ENCODE assay signal across 20 cellular contexts in the genomic region with DNA sequence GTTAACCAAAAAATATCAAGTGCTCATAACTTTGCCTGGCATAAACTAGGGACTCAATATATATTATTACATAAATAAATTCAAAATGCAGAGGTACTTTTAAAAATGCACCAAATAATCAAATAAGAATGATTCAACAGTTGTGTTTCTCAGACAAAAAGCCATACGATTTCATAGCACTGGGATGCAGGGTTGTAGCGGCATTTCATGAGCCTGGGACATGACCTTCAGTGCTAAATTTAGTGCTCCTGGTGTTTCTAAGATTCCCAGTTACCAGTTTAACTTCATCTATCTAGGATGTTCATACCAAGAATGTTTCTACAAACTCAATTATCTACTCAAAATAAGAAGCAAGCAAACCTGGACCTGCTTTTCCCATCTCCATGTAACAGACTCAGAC. TPM values are rescaled to one million over a fixed set of nuclear protein-coding genes. Genes with fewer than 3 reads are reported as not detected.
DNase-seq lines count a peak whose midpoint lies in the region; ATAC-seq and TF ChIP-seq lines count a peak whose summit lies in the region.
"Had no signal": no experiment of that assay in that cellular context is flagged by ENCODE, and none has a peak within 500 bp of the region (broad histone marks: within the 10 kb centered on the region; RNA-seq: fewer than 3 reads in every experiment).

No MANE protein-coding gene starts in this region.

- H3K56ac ChIP-seq in IMR-90 (ENCODE audit: extremely low read depth, insufficient read depth, low read length) = no peak overlapping the region

- H3K4me1 ChIP-seq in IMR-90 (ENCODE audit: control insufficient read depth, insufficient read depth, low read length) (peaks cover 13% of the 10 kb centered on the region), gastroesophageal sphincter (peaks cover 0 to 72% (median 5%) of the 10 kb centered on the region in 3 donors), smooth muscle cell (ENCODE audit: low read depth) (peaks cover 12% of the 10 kb centered on the region)

- H3K79me1 ChIP-seq in IMR-90 (ENCODE audit: low read depth in 1 of 2, low read length in 2 of 2) = peaks cover 29 to 53% of the 10 kb centered on the region in 2 experiments

- H4K20me1 ChIP-seq in IMR-90 (ENCODE audit: insufficient read depth, low read length) (peaks cover 7% of the 10 kb centered on the region; the same call in 1 of the 2 replicates), smooth muscle cell (ENCODE audit: low read depth) (peaks cover 4% of the 10 kb centered on the region)

- no peak overlapping the region for H3K14ac ChIP-seq in IMR-90 (replicated peaks; ENCODE audit: low read depth, low read length)

- H3K4me3 ChIP-seq in IMR-90 (ENCODE audit: insufficient read depth, low read depth, low read length) = no peak overlapping the region
- no peak overlapping the region for H3K4me3 ChIP-seq in gastroesophageal sphincter
- no peak overlapping the region for H3K4me3 ChIP-seq in smooth muscle cell
- H3K4me3 ChIP-seq: lower lobe of right lung, upper lobe of right lung had no signal

- WGBS in IMR-90 (ENCODE audit: extremely low coverage in 2 of 2, insufficient read length in 1 of 2), 2 experiments = no CpG with 5 or more reads among the region's 2 CpGs
- WGBS in gastroesophageal sphincter (ENCODE audit: low coverage in 1 of 2), 2 donors = 0 to 72% methylated on average over 2 of the region's 2 CpGs
- 80% methylated on average over 2 of the region's 2 CpGs for WGBS in smooth muscle cell (ENCODE audit: low lambda C conversion rate)

- DNase-seq in CD4-positive, alpha-beta T cell = no peak
- DNase-seq in IMR-90 (no peak), smooth muscle cell (lab: John Stamatoyannopoulos, UW; ENCODE audit: unreplicated experiment) (no peak), NCI-H2171 (lab: John Stamatoyannopoulos, UW) (no peak)
- DNase-seq: activated CD4-positive, alpha-beta T cell treated with anti-CD3 and anti-CD28 coated beads for 36 hours; activated naive CD4-positive, alpha-beta T cell treated with anti-CD3 and anti-CD28 coated beads, Interleukin-2, amount 50 U/mL, for 16 hours; aorta; DMS 273 treated with DMSO at 0.1 percent for 48 hours; erythroblast; HCEC 1CT; KG1; lower lobe of right lung; NCI-H146; NCI-H526; upper lobe of right lung had no signal

- dilution Hi-C loops in IMR-90 (cut with HindIII; ENCODE audit: low sequenced_read_pairs, unreplicated experiment) = no loop called here

- no peak overlapping the region for H2AK5ac ChIP-seq in IMR-90 (ENCODE audit: low read depth, low read length)

- H3K9ac ChIP-seq in IMR-90 (ENCODE audit: low read depth, low read length) (no peak overlapping the region), smooth muscle cell (ENCODE audit: low read depth) (no peak overlapping the region)

- CTCF ChIA-PET in CD4-positive, alpha-beta T cell (lab: Charles Lee) = interaction anchor here (0.5 to 1.0 kb wide), 2 partner anchors 14 to 84 kb away, joined by 4 read pairs; no protein-coding TSS in a partner anchor
- CTCF ChIA-PET in IMR-90 (lab: Yijun Ruan, JAX) = no interaction called here

- H2AK9ac ChIP-seq in IMR-90 (replicated peaks; ENCODE audit: low read depth, low read length, poor library complexity) = no peak overlapping the region

- peaks cover 16% of the 10 kb centered on the region for H3F3A ChIP-seq in smooth muscle cell (ENCODE audit: low read depth)

- no TSS peak for BruUV-seq in IMR-90 (replicated peaks; lab: Mats Ljungman, UMichigan)

- no peak for TF ChIP-seq CTCF in CD4-positive, alpha-beta T cell (IDR thresholded peaks at IDR 0.05)
- TF ChIP-seq CTCF in IMR-90 (conservative IDR thresholded peaks at IDR 0.05; ENCODE audit: low read depth, low read length) (no peak), gastroesophageal sphincter (IDR thresholded peaks at IDR 0.05) (no peak), smooth muscle cell (IDR thresholded peaks at IDR 0.05; ENCODE audit: borderline replicate concordance, insufficient read depth, poor library complexity, severe bottlenecking) (no peak)

- no peak overlapping the region for H2BK120ac ChIP-seq in IMR-90 (ENCODE audit: low read depth, low read length)

- no peaks in the 10 kb centered on the region for H3K27me3 ChIP-seq in CD4-positive, alpha-beta T cell (ENCODE audit: control insufficient read depth, insufficient read depth, low read length)
- no peaks in the 10 kb centered on the region for H3K27me3 ChIP-seq in IMR-90 (ENCODE audit: control insufficient read depth, insufficient read depth, low read length)
- no peaks in the 10 kb centered on the region for H3K27me3 ChIP-seq in gastroesophageal sphincter
- H3K27me3 ChIP-seq in smooth muscle cell (ENCODE audit: low read depth) = no peaks in the 10 kb centered on the region
- H3K27me3 ChIP-seq: upper lobe of right lung had no signal

- H3K27ac Mint-ChIP-seq in CD4-positive, alpha-beta T cell = peak overlapping the region; percentile 46
- H3K27ac Mint-ChIP-seq: activated CD4-positive, alpha-beta T cell treated with anti-CD3 and anti-CD28 coated beads for 36 hours had no signal

- peaks cover 5% of the 10 kb centered on the region for H3K36me3 Mint-ChIP-seq in CD4-positive, alpha-beta T cell (ENCODE audit: low read depth)

- no peak overlapping the region for H3K18ac ChIP-seq in IMR-90 (ENCODE audit: low read depth, low read length)

- H2AFZ ChIP-seq in IMR-90 (replicated peaks; ENCODE audit: low read length, poor library complexity) (no peak overlapping the region), smooth muscle cell (ENCODE audit: low read depth) (no peak overlapping the region)

- H3K36me3 ChIP-seq in IMR-90 (ENCODE audit: control insufficient read depth, insufficient read depth, low read length) (no peaks in the 10 kb centered on the region; the same call in 1 of the 2 replicates), gastroesophageal sphincter (no peaks in the 10 kb centered on the region), smooth muscle cell (ENCODE audit: low read depth) (no peaks in the 10 kb centered on the region)
- H3K36me3 ChIP-seq: lower lobe of right lung, upper lobe of right lung had no signal

- no peak overlapping the region for H3K4me2 ChIP-seq in IMR-90 (ENCODE audit: low read depth, low read length)
- peak overlapping the region; percentile 18 for H3K4me2 ChIP-seq in smooth muscle cell

- H4K5ac ChIP-seq in IMR-90 (ENCODE audit: low read depth, low read length) = no peak overlapping the region

- no peaks in the 10 kb centered on the region for H3K27me3 Mint-ChIP-seq in CD4-positive, alpha-beta T cell

- H4K91ac ChIP-seq in IMR-90 (ENCODE audit: insufficient read depth, low read depth, low read length) = no peak overlapping the region

- no peak overlapping the region for H2BK5ac ChIP-seq in IMR-90 (ENCODE audit: low read depth, low read length, poor library complexity, severe bottlenecking)

- no peak overlapping the region for H2BK15ac ChIP-seq in IMR-90 (ENCODE audit: low read depth, low read length)

- peak overlapping the region; percentile 54; the same call in 1 of the 2 replicates for H3K23ac ChIP-seq in IMR-90 (ENCODE audit: low read depth, low read length)

- peaks cover 13% of the 10 kb centered on the region for H3K9me1 ChIP-seq in IMR-90 (ENCODE audit: insufficient read depth, low read length)

- ATAC-seq in CD4-positive, alpha-beta T cell (ENCODE audit: poor library complexity) = no peak
- ATAC-seq in IMR-90 (ENCODE audit: low read depth) = no peak
- ATAC-seq in gastroesophageal sphincter = no peak
- no peak for ATAC-seq in GM18858 (IDR thresholded peaks at IDR 0.05; ENCODE audit: unreplicated experiment)
- no peak for ATAC-seq in GM18502 (IDR thresholded peaks at IDR 0.05; ENCODE audit: poor library complexity, unreplicated experiment)
- ATAC-seq: activated CD4-positive, alpha-beta T cell treated with anti-CD3 and anti-CD28 coated beads for 36 hours; lower lobe of right lung; upper lobe of right lung had no signal

- H3K9me3 Mint-ChIP-seq in CD4-positive, alpha-beta T cell = no peaks in the 10 kb centered on the region
- H3K9me3 Mint-ChIP-seq: CD14-positive monocyte had no signal

- no peak for TF ChIP-seq EP300 in gastroesophageal sphincter (IDR thresholded peaks at IDR 0.05)

- intact Hi-C loops in CD4-positive, alpha-beta T cell (cut with DNase I, micrococcal nuclease) = no loop called here
- intact Hi-C loops in IMR-90 (cut with micrococcal nuclease) = no loop called here

- H3K4me1 Mint-ChIP-seq in CD4-positive, alpha-beta T cell (ENCODE audit: low read depth) = peaks cover 28% of the 10 kb centered on the region

- no peak for TF ChIP-seq RAD21 in IMR-90 (IDR thresholded peaks at IDR 0.05; ENCODE audit: low read length)

- in situ Hi-C loops in IMR-90 (cut with MboI; ENCODE audit: low sequenced_read_pairs) = no loop called here

- H2BK20ac ChIP-seq in IMR-90 (ENCODE audit: low read depth, low read length) = no peak overlapping the region

- H3K27ac ChIP-seq in CD4-positive, alpha-beta T cell (ENCODE audit: low read depth, low read length) = no peak overlapping the region
- H3K27ac ChIP-seq in IMR-90 (ENCODE audit: insufficient read depth, low read length) (no peak overlapping the region), gastroesophageal sphincter (peak overlapping the region in 3 of 4 donors; percentile 19 to 92 (median 41)), smooth muscle cell (ENCODE audit: low read depth) (peak overlapping the region; percentile 26)
- H3K27ac ChIP-seq: lower lobe of right lung, upper lobe of right lung had no signal

- H4K8ac ChIP-seq in IMR-90 (ENCODE audit: low read depth in 2 of 2, low read length in 2 of 2) = no peak overlapping the region

- POLR2A ChIA-PET in CD4-positive, alpha-beta T cell (lab: Charles Lee) = no interaction called here
- POLR2A ChIA-PET in IMR-90 (lab: Charles Lee; ENCODE audit: unreplicated experiment) = no interaction called here

- H3K4ac ChIP-seq in IMR-90 (ENCODE audit: low read depth, low read length) = no peak overlapping the region

- TF ChIP-seq POLR2A in IMR-90 (IDR thresholded peaks at IDR 0.05; ENCODE audit: low read depth, low read length) = no peak
- TF ChIP-seq POLR2A in gastroesophageal sphincter (IDR thresholded peaks at IDR 0.05) = no peak

- peaks cover 48% of the 10 kb centered on the region for H3K79me2 ChIP-seq in smooth muscle cell (ENCODE audit: low read depth)

- H3K4me3 Mint-ChIP-seq in CD4-positive, alpha-beta T cell = peak overlapping the region; percentile 25
- H3K4me3 Mint-ChIP-seq: activated CD4-positive, alpha-beta T cell treated with anti-CD3 and anti-CD28 coated beads for 36 hours; CD14-positive monocyte had no signal

- no peaks in the 10 kb centered on the region for H3K9me3 ChIP-seq in CD4-positive, alpha-beta T cell (ENCODE audit: control insufficient read depth, low read length)
- H3K9me3 ChIP-seq in IMR-90 (ENCODE audit: control insufficient read depth, insufficient read depth, low read length) (no peaks in the 10 kb centered on the region), gastroesophageal sphincter (no peaks in the 10 kb centered on the region), smooth muscle cell (replicated peaks; ENCODE audit: low read depth) (no peaks in the 10 kb centered on the region)
- H3K9me3 ChIP-seq: lower lobe of right lung, upper lobe of right lung had no signal

RNA-seq across cellular contexts. Expression of a gene that starts 4.0 kb away (rescaled TPM):
- 10 to 100 TPM in 1 of 2 experiments, 1 to 10 TPM in 1; 9.9 to 11.1 TPM for total RNA-seq in CD4-positive, alpha-beta T cell
- total RNA-seq in IMR-90 (2012; rRNA removed) = 8.4 and 12.2 TPM in 2 replicates
- polyA plus RNA-seq in IMR-90 (2012; rRNA removed) = 8.6 and 10.5 TPM in 2 replicates
- polyA plus RNA-seq in IMR-90 (2012; cell fraction: cytosol; rRNA removed) = 4.1 and 8.9 TPM in 2 replicates
- 3.2 and 7.4 TPM in 2 replicates for polyA plus RNA-seq in IMR-90 (2012; cell fraction: nucleus; rRNA removed; ENCODE audit: low replicate concordance)
- 10 to 100 TPM; 27.8 to 36.5 (median 30.5) TPM for total RNA-seq in gastroesophageal sphincter
- total RNA-seq in smooth muscle cell = 14.2 and 18.0 TPM in 2 replicates
- 14.4 and 17.4 TPM in 2 replicates for polyA plus RNA-seq in smooth muscle cell
- total RNA-seq: G401 had no signal

Comparison
In these comparisons a context has a peak if more than half of its experiments do, and no peak if none do; other contexts are left out.
1. H3K27ac ChIP-seq: peak in gastroesophageal sphincter (3 of 4) and smooth muscle cell (single experiment); none in CD4-positive, alpha-beta T cell (single experiment) and IMR-90 (single experiment).